ENCODE assay signal across 9 cellular contexts in the genomic region with DNA sequence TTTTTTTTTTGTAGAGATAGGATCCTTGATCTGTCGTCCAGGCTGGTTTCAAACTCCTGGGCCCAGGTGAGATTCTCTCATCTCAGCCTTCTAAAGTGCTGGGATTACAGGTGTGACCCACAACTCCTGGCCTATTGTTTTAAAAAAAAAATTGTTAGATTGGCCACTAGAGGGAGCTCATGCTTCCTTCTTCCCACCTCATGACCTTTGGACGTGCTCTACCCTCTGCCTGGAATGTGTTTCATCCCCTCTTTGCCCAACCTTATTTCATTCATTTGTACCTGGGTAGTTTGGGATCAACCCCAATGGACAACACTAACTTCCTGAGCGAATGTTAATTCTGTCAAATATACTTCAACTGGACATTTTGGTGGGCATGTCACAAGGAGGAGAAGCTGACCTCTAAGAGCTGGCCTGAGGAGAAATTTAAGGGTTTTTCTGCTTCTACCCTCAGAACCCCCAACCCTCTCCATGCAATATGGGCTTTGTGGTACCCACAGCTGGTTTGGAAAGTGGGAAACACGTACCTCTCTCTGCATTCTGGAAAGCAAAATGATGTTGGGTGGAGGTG. TPM values are rescaled to one million over a fixed set of nuclear protein-coding genes. Genes with fewer than 3 reads are reported as not detected.
DNase-seq lines count a peak whose midpoint lies in the region; ATAC-seq and TF ChIP-seq lines count a peak whose summit lies in the region.
"Had no signal": no experiment of that assay in that cellular context is flagged by ENCODE, and none has a peak within 500 bp of the region (broad histone marks: within the 10 kb centered on the region; RNA-seq: fewer than 3 reads in every experiment).

No MANE protein-coding gene starts in this region.

- H2AFZ ChIP-seq in smooth muscle cell (ENCODE audit: low read depth): no peak overlapping the region

- H3K4me1 ChIP-seq in gastroesophageal sphincter (no peaks in the 10 kb centered on the region), smooth muscle cell (ENCODE audit: low read depth) (no peaks in the 10 kb centered on the region)

- H3F3A ChIP-seq in smooth muscle cell (ENCODE audit: low read depth): no peaks in the 10 kb centered on the region

- TF ChIP-seq CTCF in gastroesophageal sphincter (IDR thresholded peaks at IDR 0.05) (peak; percentile 26 to 59 (median 42)), smooth muscle cell (IDR thresholded peaks at IDR 0.05; ENCODE audit: borderline replicate concordance, insufficient read depth, poor library complexity, severe bottlenecking) (peak; percentile 75)

- no peaks in the 10 kb centered on the region for H3K36me3 ChIP-seq in gastroesophageal sphincter
- no peaks in the 10 kb centered on the region for H3K36me3 ChIP-seq in smooth muscle cell (ENCODE audit: low read depth)

- TF ChIP-seq EP300 in gastroesophageal sphincter (IDR thresholded peaks at IDR 0.05): no peak

- WGBS in gastroesophageal sphincter (ENCODE audit: low coverage in 1 of 2), 2 donors: 26 to 33% methylated on average over 3 to 4 of the region's 4 CpGs
- WGBS in smooth muscle cell (ENCODE audit: low lambda C conversion rate): 38% methylated on average over 4 of the region's 4 CpGs

- TF ChIP-seq POLR2A in gastroesophageal sphincter (IDR thresholded peaks at IDR 0.05): no peak

- DNase-seq in activated CD4-positive, alpha-beta T cell treated with anti-CD3 and anti-CD28 coated beads for 48 hours: peak; percentile 7
- DNase-seq in activated CD4-positive, alpha-beta T cell treated with anti-CD3 and anti-CD28 coated beads, Interleukin-2, amount 50 U/mL, for 1 hour: no peak
- DNase-seq in HT-29 (ENCODE audit: low spot score) (peak; percentile 83), SKM-1 treated with dmso at 0.1 percent for 144 hours (lab: John Stamatoyannopoulos, UW; ENCODE audit: unreplicated experiment) (peak; percentile 35), smooth muscle cell (lab: John Stamatoyannopoulos, UW; ENCODE audit: unreplicated experiment) (no peak), OCI-M2 (lab: John Stamatoyannopoulos, UW; ENCODE audit: unreplicated experiment) (no peak)

- H3K4me3 ChIP-seq in gastroesophageal sphincter (no peak overlapping the region), smooth muscle cell (no peak overlapping the region)

- ATAC-seq in gastroesophageal sphincter: peak; percentile 28
- ATAC-seq in HG02970 (IDR thresholded peaks at IDR 0.05; ENCODE audit: low FRiP score, unreplicated experiment): no peak

- no peak overlapping the region for H3K4me2 ChIP-seq in smooth muscle cell

- H3K27me3 ChIP-seq in gastroesophageal sphincter (no peaks in the 10 kb centered on the region), smooth muscle cell (ENCODE audit: low read depth) (peaks cover 4% of the 10 kb centered on the region)

- no peak overlapping the region for H3K9ac ChIP-seq in smooth muscle cell (ENCODE audit: low read depth)

- H3K79me2 ChIP-seq in smooth muscle cell (ENCODE audit: low read depth): no peaks in the 10 kb centered on the region

- H4K20me1 ChIP-seq in smooth muscle cell (ENCODE audit: low read depth): no peaks in the 10 kb centered on the region

- no peak overlapping the region for H3K27ac ChIP-seq in gastroesophageal sphincter
- no peak overlapping the region for H3K27ac ChIP-seq in smooth muscle cell (ENCODE audit: low read depth)

- H3K9me3 ChIP-seq in gastroesophageal sphincter (no peaks in the 10 kb centered on the region), smooth muscle cell (replicated peaks; ENCODE audit: low read depth) (no peaks in the 10 kb centered on the region)

RNA-seq across cellular contexts. Expression of a gene that starts 6.4 kb away (rescaled TPM):
- total RNA-seq in HT-29 (2014; rRNA removed; shearing (Covaris generic)): not detected in 2 replicates
- not detected for total RNA-seq in gastroesophageal sphincter
- total RNA-seq in smooth muscle cell: 0.04 TPM in 1 of 2 replicates, not detected in the other
- not detected in 2 replicates for polyA plus RNA-seq in smooth muscle cell
- polyA plus RNA-seq: adipose tissue had no signal

RNA-seq across cellular contexts. Expression of a gene that starts 45.0 kb away (rescaled TPM):
- 20.6 and 28.8 TPM in 2 replicates for total RNA-seq in HT-29 (2014; rRNA removed; shearing (Covaris generic))
- total RNA-seq in gastroesophageal sphincter (10 to 100 TPM; 33.5 to 90.5 (median 35.4) TPM), smooth muscle cell (27.7 and 45.5 TPM in 2 replicates)
- polyA plus RNA-seq in smooth muscle cell: 13.8 and 14.9 TPM in 2 replicates

Comparison
In these comparisons a context has a peak if more than half of its experiments do, and no peak if none do; other contexts are left out.
1. DNase-seq: peak in activated CD4-positive, alpha-beta T cell treated with anti-CD3 and anti-CD28 coated beads for 48 hours (single experiment), HT-29 (single experiment) and SKM-1 treated with dmso at 0.1 percent for 144 hours (single experiment); none in activated CD4-positive, alpha-beta T cell treated with anti-CD3 and anti-CD28 coated beads, Interleukin-2, amount 50 U/mL, for 1 hour (single experiment), smooth muscle cell (single experiment) and OCI-M2 (single experiment).